In genomic region chr14:90288646-90289355, GRCh38 we compare ENCODE assay signal across 13 cellular contexts. TPM values are rescaled to one million over a fixed set of nuclear protein-coding genes. Genes with fewer than 3 reads are reported as not detected.
DNase-seq lines count a peak whose midpoint lies in the region; ATAC-seq and TF ChIP-seq lines count a peak whose summit lies in the region.
"Had no signal": no experiment of that assay in that cellular context is flagged by ENCODE, and none has a peak within 500 bp of the region (broad histone marks: within the 10 kb centered on the region; RNA-seq: fewer than 3 reads in every experiment).

No MANE protein-coding gene starts in this region.

- H3K79me2 ChIP-seq in osteoblast (ENCODE audit: insufficient read depth, low read length) = no peaks in the 10 kb centered on the region

- H3K27ac ChIP-seq in osteoblast (ENCODE audit: low read depth, low read length) (no peak overlapping the region), Peyer's patch (no peak overlapping the region)
- H3K27ac ChIP-seq: C4-2B, skin epidermis, thoracic aorta had no signal

- ATAC-seq in GM21423 (IDR thresholded peaks at IDR 0.05; ENCODE audit: unreplicated experiment) (peak; percentile 95), HG03460 (IDR thresholded peaks at IDR 0.05; ENCODE audit: unreplicated experiment) (peak; percentile 99)

- H3K9me3 ChIP-seq in osteoblast (ENCODE audit: low read depth, low read length) (no peaks in the 10 kb centered on the region), Peyer's patch (no peaks in the 10 kb centered on the region)
- H3K9me3 ChIP-seq: thoracic aorta had no signal

- no peak overlapping the region for H2AFZ ChIP-seq in osteoblast (ENCODE audit: low read length)

- no peaks in the 10 kb centered on the region for H4K20me1 ChIP-seq in osteoblast (ENCODE audit: insufficient read depth, low read length)

- no peak for TF ChIP-seq POLR2A in Peyer's patch (IDR thresholded peaks at IDR 0.05)

- H3K36me3 ChIP-seq in osteoblast (ENCODE audit: insufficient read depth, low read length) (peaks cover 41% of the 10 kb centered on the region), Peyer's patch (peaks cover 0 to 86% (median 0%) of the 10 kb centered on the region in 3 donors)

- in situ Hi-C loops in G401 (cut with HindIII; ENCODE audit: low sequenced_read_pairs) = no loop called here

- H3K4me1 ChIP-seq in osteoblast (ENCODE audit: insufficient read depth, low read length) (no peaks in the 10 kb centered on the region), Peyer's patch (no peaks in the 10 kb centered on the region)

- H3K4me2 ChIP-seq in osteoblast (ENCODE audit: insufficient read depth, low read length) = no peak overlapping the region

- DNase-seq in G401 (ENCODE audit: low spot score) (peak; percentile 51), fibroblast of the aortic adventitia (ENCODE audit: low read depth) (peak; percentile 26), mesenteric fat pad (ENCODE audit: low spot score) (no peak), DMS79 (lab: John Stamatoyannopoulos, UW) (no peak), osteoblast (ENCODE audit: insufficient read length, low spot score, missing footprints) (no peak), Peyer's patch (no peak)
- DNase-seq: activated CD4-positive, CD25-positive, alpha-beta regulatory T cell treated with anti-CD3 and anti-CD28 coated beads, Interleukin-2, amount 50 U/mL, for 72 hours; NCI-H2029 had no signal

- TF ChIP-seq CTCF in fibroblast of the aortic adventitia (IDR thresholded peaks at IDR 0.05; ENCODE audit: insufficient read depth, low read length) = no peak
- TF ChIP-seq CTCF in osteoblast (IDR thresholded peaks at IDR 0.05; ENCODE audit: extremely low read depth, low read depth, low read length) = no peak
- TF ChIP-seq CTCF in Peyer's patch (IDR thresholded peaks at IDR 0.05) = no peak

- no peak overlapping the region for H3K4me3 ChIP-seq in fibroblast of the aortic adventitia (ENCODE audit: low read depth, low read length)
- no peak overlapping the region for H3K4me3 ChIP-seq in osteoblast (ENCODE audit: insufficient read depth, low read length)
- H3K4me3 ChIP-seq in Peyer's patch = no peak overlapping the region
- H3K4me3 ChIP-seq: skin epidermis, thoracic aorta had no signal

- no peaks in the 10 kb centered on the region for H3K27me3 ChIP-seq in osteoblast (ENCODE audit: insufficient read depth, low read length)
- no peaks in the 10 kb centered on the region for H3K27me3 ChIP-seq in Peyer's patch

RNA-seq across cellular contexts. Expression of gene PSMC1, which starts 32.4 kb away (rescaled TPM):
- total RNA-seq in G401 (2014; rRNA removed; shearing (Covaris generic)) = 165 and 288 TPM in 2 replicates
- 120 and 154 TPM in 2 replicates for total RNA-seq in fibroblast of the aortic adventitia (ENCODE audit: low replicate concordance)
- total RNA-seq in mesenteric fat pad = 107 TPM
- total RNA-seq in osteoblast = 94.8 and 101 TPM in 2 replicates
- 10 to 100 TPM; 24.4 to 51.9 (median 40.9) TPM for total RNA-seq in Peyer's patch

RNA-seq across cellular contexts. Expression of gene NRDE2, which starts 42.9 kb away (rescaled TPM):
- total RNA-seq in G401 (2014; rRNA removed; shearing (Covaris generic)) = 15.4 and 18.1 TPM in 2 replicates
- total RNA-seq in fibroblast of the aortic adventitia (ENCODE audit: low replicate concordance) = 11.2 and 21.0 TPM in 2 replicates
- total RNA-seq in mesenteric fat pad = 17.2 TPM
- total RNA-seq in osteoblast = 10.3 and 11.2 TPM in 2 replicates
- total RNA-seq in Peyer's patch = 10 to 100 TPM; 28.2 to 47.0 (median 41.5) TPM

Comparison
In these comparisons a context has a peak if more than half of its experiments do, and no peak if none do; other contexts are left out.
1. DNase-seq: peak in G401 (single experiment) and fibroblast of the aortic adventitia (single experiment); none in mesenteric fat pad (single experiment), DMS79 (single experiment), osteoblast (single experiment) and Peyer's patch (0 of 3).